In the genomic region with DNA sequence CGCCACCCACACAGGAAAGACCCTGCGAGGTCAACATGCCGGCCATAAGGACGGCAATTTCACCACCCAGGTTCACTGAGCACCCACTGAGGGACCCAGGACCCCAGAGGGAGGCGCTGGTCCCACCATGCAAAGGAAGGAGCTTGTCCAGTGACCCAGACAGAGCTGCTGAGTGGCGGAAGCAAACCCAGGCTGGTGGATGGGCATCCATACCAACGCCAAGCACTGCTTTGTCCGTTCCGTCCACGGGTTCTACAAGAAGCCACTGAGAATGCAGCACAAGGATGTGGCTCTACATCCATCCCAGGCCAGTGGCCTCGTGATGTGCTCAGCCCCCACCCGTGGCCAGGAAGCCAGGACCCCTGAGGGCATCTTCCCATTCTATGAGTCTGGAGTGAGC, we compare ENCODE assay signal across 10 cellular contexts.
"Had no signal": no experiment of that assay in that cellular context is flagged by ENCODE, and none has a peak within 500 bp of the region (broad histone marks: within the 10 kb centered on the region; RNA-seq: fewer than 3 reads in every experiment).

No MANE protein-coding gene starts in this region.

- H3K4me3 ChIP-seq: GM23248, HAP-1, K562 had no signal

- FAIRE-seq: HepG2, K562 had no signal

- H3K9ac ChIP-seq: GM23248 had no signal

- H2AFZ ChIP-seq: GM23248 had no signal

- ATAC-seq: HCT116, HepG2, K562 had no signal

- H3K9me3 ChIP-seq: HAP-1 had no signal

- H3K36me3 ChIP-seq: HAP-1 had no signal

- H3K4me1 ChIP-seq: HAP-1 had no signal

- H3K27ac ChIP-seq: GM23248, HL-60 had no signal

- DNase-seq: GM23248, GOT3, H7, HFFc6, KG1 had no signal
